In the genomic region with DNA sequence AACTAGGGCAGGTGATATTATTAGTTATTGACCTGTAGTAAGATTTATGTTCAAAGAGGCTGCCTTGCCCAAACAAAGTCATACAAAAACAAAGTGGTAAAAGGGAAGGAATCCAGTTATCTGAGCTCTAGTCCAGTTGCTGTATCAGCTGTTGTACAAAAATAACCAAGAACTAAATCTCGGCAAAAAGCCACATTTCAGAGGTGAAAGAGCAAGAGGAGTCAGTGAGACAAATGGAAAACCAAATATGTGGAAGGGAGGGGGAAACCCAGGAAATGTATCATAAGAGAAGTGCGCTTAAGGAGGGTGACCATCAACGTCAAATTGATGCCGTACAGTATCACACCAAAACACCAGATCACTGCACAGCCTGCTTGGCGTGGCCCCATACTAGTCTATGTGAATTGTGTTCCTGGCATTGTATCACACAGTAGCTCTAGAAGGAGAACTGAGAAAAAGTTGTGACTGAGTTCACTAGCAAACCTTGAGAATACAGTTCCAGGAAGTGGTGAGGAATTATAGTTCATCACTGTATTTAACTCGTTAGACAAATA, we compare ENCODE assay signal across 8 cellular contexts. TPM values are rescaled to one million over a fixed set of nuclear protein-coding genes. Genes with fewer than 3 reads are reported as not detected.
DNase-seq lines count a peak whose midpoint lies in the region; ATAC-seq and TF ChIP-seq lines count a peak whose summit lies in the region.

No MANE protein-coding gene starts in this region.

- DNase-seq in fibroblast of pulmonary artery (ENCODE audit: low read depth) (peak; percentile 76), uterus (peak; percentile 28 to 30), Ammon's horn (ENCODE audit: low spot score) (no peak), NCI-H1092 treated with DMSO at 0.1 percent for 48 hours (lab: John Stamatoyannopoulos, UW) (no peak), ureter (ENCODE audit: low spot score) (no peak)

- H3K27ac ChIP-seq in uterus = peak overlapping the region; percentile 52 to 64

- H3K36me3 ChIP-seq in uterus = no peaks in the 10 kb centered on the region

- intact Hi-C loops in uterus (cut with DNase I; ENCODE audit: low total_unique reads) = no loop called here

- TF ChIP-seq CTCF in fibroblast of pulmonary artery (IDR thresholded peaks at IDR 0.05; ENCODE audit: low read length, missing control alignments) = no peak
- TF ChIP-seq CTCF in uterus (IDR thresholded peaks at IDR 0.05) = no peak

- no peak for TF ChIP-seq POLR2A in uterus (IDR thresholded peaks at IDR 0.05)

- H3K4me3 ChIP-seq in GM08714 (ENCODE audit: low read length) = peak overlapping the region; percentile 57
- H3K4me3 ChIP-seq in fibroblast of pulmonary artery (replicated peaks; ENCODE audit: low read depth, low read length) = no peak overlapping the region
- H3K4me3 ChIP-seq in uterus = no peak overlapping the region

- no peaks in the 10 kb centered on the region for H3K9me3 ChIP-seq in uterus

- no peaks in the 10 kb centered on the region for H3K27me3 ChIP-seq in uterus

- ATAC-seq in GM21360 (IDR thresholded peaks at IDR 0.05; ENCODE audit: unreplicated experiment) (peak; percentile 65), HG03575 (IDR thresholded peaks at IDR 0.05; ENCODE audit: extremely low read depth, insufficient number of reproducible peaks, low FRiP score, unreplicated experiment) (peak; percentile 61)

- peaks cover 4 to 19% of the 10 kb centered on the region in 2 donors for H3K4me1 ChIP-seq in uterus

RNA-seq across cellular contexts. Expression of a gene that starts 6.4 kb away (rescaled TPM):
- total RNA-seq in uterus (10 to 100 TPM in 1 of 4 donors, 1 to 10 TPM in 2, under 1 TPM in 1; 0.29 to 12.5 (median 5.3) TPM), ureter (3.9 TPM)

Comparison
In these comparisons a context has a peak if more than half of its experiments do, and no peak if none do; other contexts are left out.
1. DNase-seq: peak in fibroblast of pulmonary artery (single experiment) and uterus (2 of 2); none in Ammon's horn (single experiment), NCI-H1092 treated with DMSO at 0.1 percent for 48 hours (single experiment) and ureter (single experiment).